21 cellular contexts compared by ENCODE assay signal in genomic region chr9:118721923-118722322, GRCh38.
"Had no signal": no experiment of that assay in that cellular context is flagged by ENCODE, and none has a peak within 500 bp of the region (broad histone marks: within the 10 kb centered on the region; RNA-seq: fewer than 3 reads in every experiment).

No MANE protein-coding gene starts in this region.

- ATAC-seq: HepG2 had no signal

- DNase-seq: IMR-90, Karpas-422, KG1, MM.1S, NCI-H1092 treated with DMSO at 0.1 percent for 48 hours, NCI-H1436, NCI-H187, NCI-H2029, NCI-H2081 treated with DMSO at 0.1 percent for 48 hours, NCI-H2171, NCI-H226, NCI-H446, NCI-H510A, NCI-H524 treated with DMSO at 0.1 percent for 48 hours, NCI-H82, Right ventricle myocardium superior, RPMI8226, SIG-M5, T-helper 1 cell, T-helper 2 cell had no signal
